In genomic region chr2:203688798-203689197, GRCh38 we compare ENCODE assay signal across 8 cellular contexts. TPM values are rescaled to one million over a fixed set of nuclear protein-coding genes. Genes with fewer than 3 reads are reported as not detected.
DNase-seq lines count a peak whose midpoint lies in the region; ATAC-seq and TF ChIP-seq lines count a peak whose summit lies in the region.

No MANE protein-coding gene starts in this region.

- H3K4me3 ChIP-seq in GM06990 (replicated peaks; ENCODE audit: low read depth, low read length) (0 out of 2 replicates have a peak overlapping the region, but pooled peaks have one; percentile 13), MG63 (no peak overlapping the region), cardiac muscle cell (no peak overlapping the region), aorta (ENCODE audit: low read length in 2 of 2) (no peak overlapping the region)

- intact Hi-C loops in aorta (cut with DNase I), result loop anchor here (5.0 to 10.0 kb wide), 3 partner anchors 106 to 556 kb away; no protein-coding TSS in a partner anchor

- H3K27ac ChIP-seq in cardiac muscle cell (no peak overlapping the region), aorta (ENCODE audit: low read depth in 1 of 2, low read length in 2 of 2) (peak overlapping the region in 1 of 2 donors; percentile 70)

- peaks cover 41% of the 10 kb centered on the region for H3K4me1 Mint-ChIP-seq in stimulated activated naive CD8-positive, alpha-beta T cell treated with anti-CD3 and anti-CD28 coated beads, Interleukin-15, amount 100 ng/mL, for 72 hours

- H3K9me3 Mint-ChIP-seq in stimulated activated naive CD8-positive, alpha-beta T cell treated with anti-CD3 and anti-CD28 coated beads, Interleukin-15, amount 100 ng/mL, for 72 hours, result no peaks in the 10 kb centered on the region

- no peaks in the 10 kb centered on the region for H3K27me3 Mint-ChIP-seq in stimulated activated naive CD8-positive, alpha-beta T cell treated with anti-CD3 and anti-CD28 coated beads, Interleukin-15, amount 100 ng/mL, for 72 hours

- DNase-seq in GM06990 (ENCODE audit: extremely low read depth, insufficient read length) (peak; percentile 28), MG63 (peak; percentile 14), cardiac muscle cell (ENCODE audit: low read depth in 1 of 2, low spot score in 1 of 2) (peak; percentile 48 to 90), aorta (peak; percentile 67 to 77), NCI-H510A (lab: John Stamatoyannopoulos, UW) (no peak)
- DNase-seq in stimulated activated CD4-positive, alpha-beta T cell treated with anti-CD3 and anti-CD28 coated beads, Interleukin-2, amount 100 ng/mL, for 24 hours, result no peak
- DNase-seq in stimulated activated naive CD8-positive, alpha-beta T cell treated with anti-CD3 and anti-CD28 coated beads, Interleukin-15, amount 100 ng/mL, for 72 hours, result no peak

- ATAC-seq in GM21825 (IDR thresholded peaks at IDR 0.05; ENCODE audit: unreplicated experiment) (peak; percentile 83), aorta (ENCODE audit: low FRiP score) (no peak)
- no peak for ATAC-seq in stimulated activated naive CD8-positive, alpha-beta T cell treated with anti-CD3 and anti-CD28 coated beads, Interleukin-15, amount 100 ng/mL, for 72 hours

- WGBS in aorta, 2 donors, result 1 to 3% methylated on average over 4 of the region's 4 CpGs

- no peaks in the 10 kb centered on the region for H3K9me3 ChIP-seq in MG63
- H3K9me3 ChIP-seq in cardiac muscle cell (ENCODE audit: low read depth), result no peaks in the 10 kb centered on the region
- no peaks in the 10 kb centered on the region for H3K9me3 ChIP-seq in aorta (ENCODE audit: control insufficient read depth, low read length)

- no peak overlapping the region for H3K4me3 Mint-ChIP-seq in stimulated activated naive CD8-positive, alpha-beta T cell treated with anti-CD3 and anti-CD28 coated beads, Interleukin-15, amount 100 ng/mL, for 72 hours

- TF ChIP-seq CTCF in GM06990 (IDR thresholded peaks at IDR 0.05; ENCODE audit: insufficient read depth, low read length, poor library complexity, severe bottlenecking), result no peak
- TF ChIP-seq CTCF in cardiac muscle cell (IDR thresholded peaks at IDR 0.05; ENCODE audit: low read depth, low read length), result no peak

- H3K27me3 ChIP-seq in GM06990 (replicated peaks; ENCODE audit: control insufficient read depth, insufficient read depth, low read length), result no peaks in the 10 kb centered on the region
- H3K27me3 ChIP-seq in MG63, result no peaks in the 10 kb centered on the region
- H3K27me3 ChIP-seq in cardiac muscle cell, result no peaks in the 10 kb centered on the region
- no peaks in the 10 kb centered on the region for H3K27me3 ChIP-seq in aorta (ENCODE audit: control insufficient read depth in 1 of 2, insufficient read depth in 2 of 2, low read length in 1 of 2)

- H3K4me1 ChIP-seq in cardiac muscle cell (ENCODE audit: low read depth), result peaks cover 8% of the 10 kb centered on the region
- H3K4me1 ChIP-seq in aorta (ENCODE audit: control insufficient read depth in 1 of 2, insufficient read depth in 2 of 2, low read length in 2 of 2), result peaks cover 9 to 10% of the 10 kb centered on the region in 2 donors

- H3K36me3 ChIP-seq in GM06990 (ENCODE audit: control insufficient read depth, insufficient read depth, low read length), result no peaks in the 10 kb centered on the region
- no peaks in the 10 kb centered on the region for H3K36me3 ChIP-seq in MG63
- no peaks in the 10 kb centered on the region for H3K36me3 ChIP-seq in cardiac muscle cell
- H3K36me3 ChIP-seq in aorta (ENCODE audit: control insufficient read depth in 1 of 2, insufficient read depth in 2 of 2, low read length in 1 of 2), result no peaks in the 10 kb centered on the region

- no peak overlapping the region for H3K27ac Mint-ChIP-seq in stimulated activated naive CD8-positive, alpha-beta T cell treated with anti-CD3 and anti-CD28 coated beads, Interleukin-15, amount 100 ng/mL, for 72 hours

RNA-seq across cellular contexts. Expression of gene CD28, which starts 17.6 kb away (rescaled TPM):
- total RNA-seq in MG63 (2014; rRNA removed; shearing (Covaris generic); ENCODE audit: low replicate concordance), result 0.10 TPM in 1 of 2 replicates, not detected in the other
- not detected in 2 replicates for total RNA-seq in cardiac muscle cell
- polyA plus RNA-seq in cardiac muscle cell, result not detected in 2 replicates
- total RNA-seq in aorta, result 10 to 100 TPM in 1 of 2 donors, 1 to 10 TPM in 1; 7.4 to 11.0 TPM
- polyA plus RNA-seq in aorta, result 1 to 10 TPM; 1.0 to 4.0 TPM

Comparison
In these comparisons a context has a peak if more than half of its experiments do, and no peak if none do; other contexts are left out.
1. DNase-seq: peak in GM06990 (single experiment), MG63 (single experiment), cardiac muscle cell (2 of 2) and aorta (2 of 2); none in stimulated activated CD4-positive, alpha-beta T cell treated with anti-CD3 and anti-CD28 coated beads, Interleukin-2, amount 100 ng/mL, for 24 hours (0 of 2), NCI-H510A (single experiment) and stimulated activated naive CD8-positive, alpha-beta T cell treated with anti-CD3 and anti-CD28 coated beads, Interleukin-15, amount 100 ng/mL, for 72 hours (0 of 2).